9 cellular contexts compared by ENCODE assay signal in the genomic region with DNA sequence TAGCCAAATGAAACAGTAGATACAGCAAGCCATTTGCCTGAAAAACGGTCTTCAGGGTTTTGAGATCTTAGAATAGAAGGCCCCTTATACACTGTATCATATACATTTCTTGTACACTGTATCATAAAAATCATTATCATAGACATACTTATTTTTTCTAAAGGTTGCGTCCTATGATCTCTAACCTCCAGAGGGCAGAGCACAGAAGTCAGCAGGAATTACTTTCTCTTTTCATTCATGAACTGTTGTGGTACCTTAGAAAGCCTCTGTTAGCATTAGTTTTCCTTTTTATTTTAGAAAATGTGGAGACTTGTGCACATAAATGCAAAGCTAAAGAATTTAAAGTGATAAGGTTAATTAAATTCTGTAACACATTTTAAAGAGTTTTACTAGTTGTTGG.
DNase-seq lines count a peak whose midpoint lies in the region; ATAC-seq and TF ChIP-seq lines count a peak whose summit lies in the region.
"Had no signal": no experiment of that assay in that cellular context is flagged by ENCODE, and none has a peak within 500 bp of the region (broad histone marks: within the 10 kb centered on the region; RNA-seq: fewer than 3 reads in every experiment).

No MANE protein-coding gene starts in this region.

- H3K4me1 Mint-ChIP-seq in endodermal cell, result peaks cover 7% of the 10 kb centered on the region
- peaks cover 12% of the 10 kb centered on the region for H3K4me1 Mint-ChIP-seq in T-helper 2 cell treated with Interferon-gamma antibody and Interleukin-4, amounts not matched to agents 5 μg/mL and 100 μg/mL, for 36 hours (ENCODE audit: low read depth)

- H3K36me3 Mint-ChIP-seq in endodermal cell (ENCODE audit: low read depth), result no peaks in the 10 kb centered on the region
- peaks cover 37% of the 10 kb centered on the region for H3K36me3 Mint-ChIP-seq in T-helper 2 cell treated with Interferon-gamma antibody and Interleukin-4, amounts not matched to agents 5 μg/mL and 100 μg/mL, for 36 hours (ENCODE audit: low read depth)

- H3K9me3 ChIP-seq in endodermal cell (ENCODE audit: control insufficient read depth, low read length) (no peaks in the 10 kb centered on the region), spleen (no peaks in the 10 kb centered on the region)

- H3K4me1 ChIP-seq in endodermal cell (ENCODE audit: control insufficient read depth, insufficient read depth, low read length), result no peaks in the 10 kb centered on the region
- peaks cover 0 to 7% (median 0%) of the 10 kb centered on the region in 6 donors for H3K4me1 ChIP-seq in spleen

- no peak overlapping the region for H3K9ac ChIP-seq in endodermal cell (ENCODE audit: extremely low read depth, low read length, poor library complexity, severe bottlenecking)

- no peak for TF ChIP-seq POLR2A in spleen (IDR thresholded peaks at IDR 0.05)

- H3K27me3 ChIP-seq in endodermal cell (ENCODE audit: control insufficient read depth, insufficient read depth, low read length, poor library complexity, severe bottlenecking), result no peaks in the 10 kb centered on the region
- H3K27me3 ChIP-seq in spleen (replicated peaks in 1 of 7), result no peaks in the 10 kb centered on the region

- 92% methylated on average over 2 of the region's 2 CpGs; no CpG with 5 or more reads in 1 of the 2 experiments for WGBS in endodermal cell (ENCODE audit: insufficient coverage in 1 of 2, insufficient read length in 1 of 2), 2 experiments
- 77 to 92% (median 84%) methylated on average over 2 of the region's 2 CpGs for WGBS in spleen, 5 donors

- H3K4me3 Mint-ChIP-seq in endodermal cell, result no peak overlapping the region
- no peak overlapping the region for H3K4me3 Mint-ChIP-seq in T-helper 2 cell treated with Interferon-gamma antibody and Interleukin-4, amounts not matched to agents 5 μg/mL and 100 μg/mL, for 36 hours

- no peaks in the 10 kb centered on the region for H3K27me3 Mint-ChIP-seq in endodermal cell (ENCODE audit: insufficient read depth)
- H3K27me3 Mint-ChIP-seq in T-helper 2 cell treated with Interferon-gamma antibody and Interleukin-4, amounts not matched to agents 5 μg/mL and 100 μg/mL, for 36 hours (ENCODE audit: low read depth), result no peaks in the 10 kb centered on the region

- ATAC-seq in GM19324 (IDR thresholded peaks at IDR 0.05; ENCODE audit: low FRiP score, unreplicated experiment) (peak; percentile 61), HG03442 (IDR thresholded peaks at IDR 0.05; ENCODE audit: unreplicated experiment) (peak; percentile 55), GM21529 (IDR thresholded peaks at IDR 0.05; ENCODE audit: unreplicated experiment) (no peak)

- H3K4me3 ChIP-seq in endodermal cell (ENCODE audit: low read length) (no peak overlapping the region), spleen (no peak overlapping the region)

- no peak overlapping the region for H3K27ac Mint-ChIP-seq in endodermal cell
- H3K27ac Mint-ChIP-seq in T-helper 2 cell treated with Interferon-gamma antibody and Interleukin-4, amounts not matched to agents 5 μg/mL and 100 μg/mL, for 36 hours, result no peak overlapping the region

- TF ChIP-seq CTCF in C4-2B (conservative IDR thresholded peaks at IDR 0.05) (peak; percentile 78), endodermal cell (conservative IDR thresholded peaks at IDR 0.05) (peak; percentile 62), spleen (IDR thresholded peaks at IDR 0.05 in 8 of 11, conservative IDR thresholded peaks at IDR 0.05 in 3 of 11) (no peak)

- intact Hi-C loops in spleen (cut with DNase I; ENCODE audit: low total_unique reads), result no loop called here

- no peaks in the 10 kb centered on the region for H3K9me3 Mint-ChIP-seq in endodermal cell
- H3K9me3 Mint-ChIP-seq in T-helper 2 cell treated with Interferon-gamma antibody and Interleukin-4, amounts not matched to agents 5 μg/mL and 100 μg/mL, for 36 hours, result no peaks in the 10 kb centered on the region

- H3K27ac ChIP-seq in C4-2B (no peak overlapping the region), endodermal cell (ENCODE audit: low read depth, low read length) (no peak overlapping the region), spleen (no peak overlapping the region)

- no peaks in the 10 kb centered on the region for H3K36me3 ChIP-seq in endodermal cell (ENCODE audit: control insufficient read depth, insufficient read depth, low read length)
- H3K36me3 ChIP-seq in spleen, result peaks cover 0 to 52% (median 0%) of the 10 kb centered on the region in 6 donors

- DNase-seq in endodermal cell (no peak), spleen (no peak), NCI-H1092 (lab: John Stamatoyannopoulos, UW) (no peak)
- DNase-seq in T-helper 2 cell treated with Interferon-gamma antibody and Interleukin-4, amounts not matched to agents 5 μg/mL and 100 μg/mL, for 36 hours (ENCODE audit: low spot score), result no peak
- DNase-seq: IMR-90 had no signal

Comparison
In these comparisons a context has a peak if more than half of its experiments do, and no peak if none do; other contexts are left out.
1. CTCF ChIP-seq: peak in C4-2B (single experiment) and endodermal cell (single experiment); none in spleen (0 of 11).